In the genomic region with DNA sequence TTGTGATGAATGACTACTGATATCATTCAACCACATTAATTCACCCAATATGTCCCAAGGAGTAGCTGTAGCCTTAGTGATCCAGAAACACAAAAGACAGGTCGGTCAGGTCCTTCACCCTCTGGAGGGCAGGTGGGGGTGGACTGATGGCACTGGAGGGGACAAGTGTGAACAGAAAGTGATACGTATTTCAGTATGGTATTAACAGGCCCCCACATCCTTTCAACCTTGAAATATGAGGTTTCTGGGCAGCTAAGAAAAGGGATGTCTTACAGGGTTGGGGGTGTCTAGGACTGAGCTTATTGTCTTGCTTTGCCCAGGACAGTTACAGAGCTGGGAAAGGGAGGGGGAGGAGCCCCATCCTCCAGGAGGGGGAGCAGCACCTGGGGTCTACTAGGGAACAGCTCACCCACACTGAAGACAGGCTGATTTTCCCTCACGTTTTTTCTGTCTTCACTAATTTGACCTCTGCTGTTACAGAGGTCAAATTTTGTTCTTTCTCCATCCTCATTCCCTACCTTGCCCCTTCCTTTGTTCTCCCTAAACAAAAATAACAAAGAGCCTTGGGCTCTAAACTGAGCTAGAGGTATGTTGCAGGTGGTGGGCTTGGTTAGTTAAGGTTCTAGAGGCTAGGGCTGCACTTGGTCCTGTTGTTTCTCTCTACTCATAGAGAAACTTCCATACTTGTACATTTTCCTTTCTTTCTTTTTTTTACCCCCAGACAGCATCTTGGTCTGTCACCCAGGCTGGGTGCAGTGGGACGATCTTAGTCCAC, we compare ENCODE assay signal across 1 cellular context.
TF ChIP-seq lines count a peak whose summit lies in the region.

No MANE protein-coding gene starts in this region.

TF ChIP-seq in IMR-90, 13 proteins besides CTCF, POLR2A, EP300 and RAD21:
- TF ChIP-seq RFX5 (IDR thresholded peaks at IDR 0.05; ENCODE audit: low read depth, low read length) (no peak), CEBPB (IDR thresholded peaks at IDR 0.05; ENCODE audit: low read depth, low read length) (no peak), MAFK (IDR thresholded peaks at IDR 0.05; ENCODE audit: low read depth, low read length) (no peak), CHD1 (IDR thresholded peaks at IDR 0.05; ENCODE audit: low read depth, low read length) (no peak), RCOR1 (IDR thresholded peaks at IDR 0.05; ENCODE audit: insufficient replicate concordance, low read length) (no peak), FOS (IDR thresholded peaks at IDR 0.05; ENCODE audit: low read depth, low read length) (no peak)
- TF ChIP-seq, protein P1, sequence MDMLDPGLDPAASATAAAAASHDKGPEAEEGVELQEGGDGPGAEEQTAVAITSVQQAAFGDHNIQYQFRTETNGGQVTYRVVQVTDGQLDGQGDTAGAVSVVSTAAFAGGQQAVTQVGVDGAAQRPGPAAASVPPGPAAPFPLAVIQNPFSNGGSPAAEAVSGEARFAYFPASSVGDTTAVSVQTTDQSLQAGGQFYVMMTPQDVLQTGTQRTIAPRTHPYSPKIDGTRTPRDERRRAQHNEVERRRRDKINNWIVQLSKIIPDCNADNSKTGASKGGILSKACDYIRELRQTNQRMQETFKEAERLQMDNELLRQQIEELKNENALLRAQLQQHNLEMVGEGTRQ (IDR thresholded peaks at IDR 0.05; ENCODE audit: low read depth, low read length): no peak
